Comparison of ENCODE assay signal across 17 cellular contexts in the genomic region with DNA sequence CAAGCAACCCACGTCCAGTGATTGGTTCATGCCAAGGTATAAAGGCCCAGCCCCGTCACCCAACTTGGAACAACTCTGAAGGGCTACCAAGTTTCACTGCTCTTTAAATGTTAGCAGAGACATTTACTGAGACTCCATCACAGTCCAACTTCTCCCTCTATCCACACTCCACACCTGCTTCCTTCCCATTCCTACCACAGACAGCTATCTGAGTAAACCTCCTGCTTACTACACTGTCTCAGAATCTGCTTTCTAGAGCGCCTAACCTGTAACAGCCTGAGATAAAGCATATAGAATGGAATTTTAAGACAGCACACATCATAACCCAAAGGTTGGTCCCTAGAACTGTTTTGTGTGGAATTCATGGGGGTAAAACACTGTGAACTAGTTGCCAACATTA.
"Had no signal": no experiment of that assay in that cellular context is flagged by ENCODE, and none has a peak within 500 bp of the region (broad histone marks: within the 10 kb centered on the region; RNA-seq: fewer than 3 reads in every experiment).

No MANE protein-coding gene starts in this region.

- H3K4me3 ChIP-seq: cardiac muscle cell, esophagus squamous epithelium, left ventricle myocardium inferior, right lobe of liver, spleen, tibial nerve, vagina had no signal

- H3K27ac ChIP-seq: cardiac muscle cell, left ventricle myocardium inferior, right lobe of liver, spleen, tibial nerve, vagina had no signal

- H3K4me1 ChIP-seq: spleen, tibial nerve had no signal

- H3K9me3 ChIP-seq: esophagus squamous epithelium, left ventricle myocardium inferior, right lobe of liver, spleen, tibial nerve, vagina had no signal

- DNase-seq: activated CD4-positive, alpha-beta T cell treated with anti-CD3 and anti-CD28 coated beads, Interleukin-2, amount 50 U/mL, for 1 hour; activated CD8-positive, alpha-beta memory T cell treated with anti-CD3 and anti-CD28 coated beads, Interleukin-2, amount 50 U/mL, for 4 hours; activated naive CD4-positive, alpha-beta T cell treated with anti-CD3 and anti-CD28 coated beads for 36 hours; activated naive CD8-positive, alpha-beta T cell treated with anti-CD3 and anti-CD28 coated beads, Interleukin-2, amount 50 U/mL, for 24 hours; activated T-cell treated with anti-CD3 and anti-CD28 coated beads, Interleukin-2, amount 50 U/mL, for 4 hours; effector CD8-positive, alpha-beta T cell; esophagus squamous epithelium; left ventricle myocardium inferior; naive thymus-derived CD8-positive, alpha-beta T cell; right lobe of liver; spleen; stimulated activated naive CD4-positive, alpha-beta T cell; T1000 had no signal

- H3K27me3 ChIP-seq: cardiac muscle cell, esophagus squamous epithelium, right lobe of liver, spleen, tibial nerve, vagina had no signal

- ATAC-seq: activated CD4-positive, CD25-positive, alpha-beta regulatory T cell treated with anti-CD3 and anti-CD28 coated beads, Interleukin-2, amount 50 U/mL, for 24 hours; activated naive CD8-positive, alpha-beta T cell treated with anti-CD3 and anti-CD28 coated beads, Interleukin-2, amount 50 U/mL, for 24 hours; activated T-cell treated with anti-CD3 and anti-CD28 coated beads, Interleukin-2, amount 50 U/mL, for 4 hours; naive thymus-derived CD8-positive, alpha-beta T cell; right lobe of liver had no signal

- H3K36me3 ChIP-seq: cardiac muscle cell, esophagus squamous epithelium, left ventricle myocardium inferior, right lobe of liver, spleen, tibial nerve, vagina had no signal
